In the genomic region with DNA sequence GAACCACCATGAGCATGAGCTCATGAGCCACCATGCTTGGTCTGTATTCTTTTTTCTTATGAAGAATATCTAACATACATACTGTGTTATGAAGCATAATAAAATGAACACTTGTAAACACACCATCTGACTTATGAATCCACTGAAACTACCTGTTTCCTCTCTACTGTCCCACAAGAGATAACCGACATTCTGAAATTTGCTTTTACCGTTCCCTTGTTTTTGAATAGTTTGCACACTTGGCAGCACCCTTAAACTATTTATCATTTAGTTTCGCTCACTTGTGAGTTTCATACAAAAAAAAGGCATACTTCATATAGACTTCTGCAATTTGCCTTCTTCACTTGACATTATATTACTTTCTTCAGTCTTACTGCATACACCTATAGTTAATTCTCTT, we compare ENCODE assay signal across 11 cellular contexts. TPM values are rescaled to one million over a fixed set of nuclear protein-coding genes. Genes with fewer than 3 reads are reported as not detected.
DNase-seq lines count a peak whose midpoint lies in the region; ATAC-seq lines count a peak whose summit lies in the region.
"Had no signal": no experiment of that assay in that cellular context is flagged by ENCODE, and none has a peak within 500 bp of the region (broad histone marks: within the 10 kb centered on the region; RNA-seq: fewer than 3 reads in every experiment).

No MANE protein-coding gene starts in this region.

- H3K4me1 Mint-ChIP-seq in activated naive CD4-positive, alpha-beta T cell treated with anti-CD3 and anti-CD28 coated beads, Interleukin-2, amount 10 ng/mL, durations not matched to agents 7 days and 5 days, result peaks cover 13% of the 10 kb centered on the region
- H3K4me1 Mint-ChIP-seq in activated naive CD4-positive, alpha-beta T cell treated with anti-CD3 and anti-CD28 coated beads for 36 hours (ENCODE audit: low read depth), result peaks cover 15% of the 10 kb centered on the region
- H3K4me1 Mint-ChIP-seq in stimulated activated naive B cell treated with anti-CD40 and anti-IgM and Interleukin-4, amounts not matched to agents 10 μg/mL and 1 μg/mL and 100 μg/mL, for 72 hours, result peaks cover 9 to 20% of the 10 kb centered on the region in 2 donors

- H3K27ac Mint-ChIP-seq in activated naive CD4-positive, alpha-beta T cell treated with anti-CD3 and anti-CD28 coated beads, Interleukin-2, amount 10 ng/mL, durations not matched to agents 7 days and 5 days, result peak overlapping the region; percentile 77
- no peak overlapping the region for H3K27ac Mint-ChIP-seq in activated naive CD4-positive, alpha-beta T cell treated with anti-CD3 and anti-CD28 coated beads for 36 hours
- H3K27ac Mint-ChIP-seq in stimulated activated naive B cell treated with anti-CD40 and anti-IgM and Interleukin-4, amounts not matched to agents 10 μg/mL and 1 μg/mL and 100 μg/mL, for 72 hours, result peak overlapping the region; percentile 4
- H3K27ac Mint-ChIP-seq: stimulated activated naive CD8-positive, alpha-beta T cell treated with anti-CD3 and anti-CD28 coated beads, Interleukin-15, Interleukin-2, amounts not matched to agents 100 ng/mL and 50 ng/mL, for 24 hours had no signal

- CTCF ChIA-PET in activated naive CD4-positive, alpha-beta T cell treated with anti-CD3 and anti-CD28 coated beads, Interleukin-2, amount 10 ng/mL, durations not matched to agents 7 days and 5 days (lab: Charles Lee), result interaction anchor here (0.7 kb wide), 1 partner anchor 78 kb away, joined by 4 read pairs; no protein-coding TSS in a partner anchor
- CTCF ChIA-PET in activated naive CD4-positive, alpha-beta T cell treated with anti-CD3 and anti-CD28 coated beads for 36 hours (lab: Charles Lee), result interaction anchor here (0.7 to 0.9 kb wide), 3 partner anchors 20 to 106 kb away, joined by 3 read pairs; no protein-coding TSS in a partner anchor

- DNase-seq in activated naive CD4-positive, alpha-beta T cell treated with anti-CD3 and anti-CD28 coated beads, Interleukin-2, amount 10 ng/mL, durations not matched to agents 7 days and 5 days, result no peak
- DNase-seq in activated naive CD4-positive, alpha-beta T cell treated with anti-CD3 and anti-CD28 coated beads for 36 hours, result no peak
- DNase-seq in stimulated activated naive B cell treated with anti-CD40 and anti-IgM and Interleukin-4, amounts not matched to agents 10 μg/mL and 1 μg/mL and 100 μg/mL, for 72 hours, result no peak
- DNase-seq in SHP77 treated with DMSO at 0.1 percent for 48 hours (lab: John Stamatoyannopoulos, UW) (no peak), NCI-H146 treated with DMSO at 0.1 percent for 48 hours (lab: John Stamatoyannopoulos, UW; ENCODE audit: unreplicated experiment) (no peak), DMS 273 treated with DMSO at 0.1 percent for 48 hours (lab: John Stamatoyannopoulos, UW) (no peak)
- DNase-seq: esophagus squamous epithelium, left ventricle myocardium inferior had no signal

- H3K4me3 Mint-ChIP-seq in activated naive CD4-positive, alpha-beta T cell treated with anti-CD3 and anti-CD28 coated beads, Interleukin-2, amount 10 ng/mL, durations not matched to agents 7 days and 5 days, result peak overlapping the region; percentile 14
- H3K4me3 Mint-ChIP-seq in activated naive CD4-positive, alpha-beta T cell treated with anti-CD3 and anti-CD28 coated beads for 36 hours, result no peak overlapping the region
- peak overlapping the region in 1 of 2 donors; percentile 20 for H3K4me3 Mint-ChIP-seq in stimulated activated naive B cell treated with anti-CD40 and anti-IgM and Interleukin-4, amounts not matched to agents 10 μg/mL and 1 μg/mL and 100 μg/mL, for 72 hours
- H3K4me3 Mint-ChIP-seq: stimulated activated naive CD8-positive, alpha-beta T cell treated with anti-CD3 and anti-CD28 coated beads, Interleukin-15, Interleukin-2, amounts not matched to agents 100 ng/mL and 50 ng/mL, for 24 hours had no signal

- H3K27me3 Mint-ChIP-seq in activated naive CD4-positive, alpha-beta T cell treated with anti-CD3 and anti-CD28 coated beads, Interleukin-2, amount 10 ng/mL, durations not matched to agents 7 days and 5 days, result no peaks in the 10 kb centered on the region
- no peaks in the 10 kb centered on the region for H3K27me3 Mint-ChIP-seq in activated naive CD4-positive, alpha-beta T cell treated with anti-CD3 and anti-CD28 coated beads for 36 hours (ENCODE audit: low read depth)
- H3K27me3 Mint-ChIP-seq in stimulated activated naive B cell treated with anti-CD40 and anti-IgM and Interleukin-4, amounts not matched to agents 10 μg/mL and 1 μg/mL and 100 μg/mL, for 72 hours, result no peaks in the 10 kb centered on the region
- H3K27me3 Mint-ChIP-seq: stimulated activated naive CD8-positive, alpha-beta T cell treated with anti-CD3 and anti-CD28 coated beads, Interleukin-15, Interleukin-2, amounts not matched to agents 100 ng/mL and 50 ng/mL, for 24 hours had no signal

- peak; percentile 94 for ATAC-seq in GM21737 (IDR thresholded peaks at IDR 0.05; ENCODE audit: unreplicated experiment)
- peak; percentile 96 for ATAC-seq in HG03354 (IDR thresholded peaks at IDR 0.05; ENCODE audit: poor library complexity, severe bottlenecking, unreplicated experiment)
- peak; percentile 96 for ATAC-seq in stimulated activated naive B cell treated with anti-CD40 and anti-IgM and Interleukin-4, amounts not matched to agents 10 μg/mL and 1 μg/mL and 100 μg/mL, for 72 hours (replicated peaks)

- intact Hi-C loops in activated naive CD4-positive, alpha-beta T cell treated with anti-CD3 and anti-CD28 coated beads for 36 hours (cut with micrococcal nuclease), result loop anchor here (5.0 kb wide), 1 partner anchor 49 kb away; no protein-coding TSS in a partner anchor

- peaks cover 30% of the 10 kb centered on the region for H3K36me3 Mint-ChIP-seq in activated naive CD4-positive, alpha-beta T cell treated with anti-CD3 and anti-CD28 coated beads, Interleukin-2, amount 10 ng/mL, durations not matched to agents 7 days and 5 days
- peaks cover 43% of the 10 kb centered on the region for H3K36me3 Mint-ChIP-seq in activated naive CD4-positive, alpha-beta T cell treated with anti-CD3 and anti-CD28 coated beads for 36 hours (ENCODE audit: low read depth)
- peaks cover 25 to 32% of the 10 kb centered on the region in 2 donors for H3K36me3 Mint-ChIP-seq in stimulated activated naive B cell treated with anti-CD40 and anti-IgM and Interleukin-4, amounts not matched to agents 10 μg/mL and 1 μg/mL and 100 μg/mL, for 72 hours

- H3K9me3 Mint-ChIP-seq in activated naive CD4-positive, alpha-beta T cell treated with anti-CD3 and anti-CD28 coated beads, Interleukin-2, amount 10 ng/mL, durations not matched to agents 7 days and 5 days, result no peaks in the 10 kb centered on the region
- H3K9me3 Mint-ChIP-seq in activated naive CD4-positive, alpha-beta T cell treated with anti-CD3 and anti-CD28 coated beads for 36 hours, result no peaks in the 10 kb centered on the region
- H3K9me3 Mint-ChIP-seq in stimulated activated naive B cell treated with anti-CD40 and anti-IgM and Interleukin-4, amounts not matched to agents 10 μg/mL and 1 μg/mL and 100 μg/mL, for 72 hours, result no peaks in the 10 kb centered on the region
- H3K9me3 Mint-ChIP-seq: stimulated activated naive CD8-positive, alpha-beta T cell treated with anti-CD3 and anti-CD28 coated beads, Interleukin-15, Interleukin-2, amounts not matched to agents 100 ng/mL and 50 ng/mL, for 24 hours had no signal

RNA-seq across cellular contexts. Expression of gene LARS1, which starts 8.9 kb away (rescaled TPM):
- total RNA-seq in activated naive CD4-positive, alpha-beta T cell treated with anti-CD3 and anti-CD28 coated beads for 36 hours, result 100 to 1,000 TPM; 181 to 202 TPM

RNA-seq across cellular contexts. Expression of gene RBM27, which starts 29.8 kb away (rescaled TPM):
- total RNA-seq in activated naive CD4-positive, alpha-beta T cell treated with anti-CD3 and anti-CD28 coated beads for 36 hours, result 10 to 100 TPM; 14.8 to 18.3 TPM
